ENCODE assay signal across 12 cellular contexts in the genomic region with DNA sequence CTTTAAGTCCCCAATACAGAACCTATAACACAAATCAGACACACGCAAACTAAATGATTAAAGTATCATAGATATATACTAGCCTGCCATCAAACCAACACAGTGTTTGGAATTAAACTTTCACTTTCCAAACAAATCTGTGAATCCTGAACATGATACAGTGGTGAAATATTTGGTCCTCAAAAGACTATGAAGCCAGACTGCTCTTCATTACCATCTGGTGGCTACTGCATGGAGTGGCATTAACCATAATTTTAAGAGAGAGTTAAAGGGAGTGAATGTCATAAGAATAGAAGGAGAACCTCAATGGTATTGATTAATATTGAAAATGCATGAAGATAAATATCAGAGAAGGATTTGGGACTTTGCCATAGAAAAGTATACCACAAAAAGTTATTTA. TPM values are rescaled to one million over a fixed set of nuclear protein-coding genes. Genes with fewer than 3 reads are reported as not detected.
DNase-seq lines count a peak whose midpoint lies in the region; ATAC-seq and TF ChIP-seq lines count a peak whose summit lies in the region.
"Had no signal": no experiment of that assay in that cellular context is flagged by ENCODE, and none has a peak within 500 bp of the region (broad histone marks: within the 10 kb centered on the region; RNA-seq: fewer than 3 reads in every experiment).

No MANE protein-coding gene starts in this region.

- peak; percentile 44 for TF ChIP-seq CTCF in 22Rv1 (IDR thresholded peaks at IDR 0.05)
- TF ChIP-seq CTCF in endodermal cell (conservative IDR thresholded peaks at IDR 0.05) = peak; percentile 63

- ATAC-seq in GM18511 (IDR thresholded peaks at IDR 0.05; ENCODE audit: unreplicated experiment) (peak; percentile 52), HG02840 (IDR thresholded peaks at IDR 0.05; ENCODE audit: low FRiP score, unreplicated experiment) (no peak), HG02938 (IDR thresholded peaks at IDR 0.05; ENCODE audit: unreplicated experiment) (no peak)
- ATAC-seq: pancreas had no signal

- H3K4me3 Mint-ChIP-seq in endodermal cell = no peak overlapping the region

- no peaks in the 10 kb centered on the region for H3K9me3 ChIP-seq in endodermal cell (ENCODE audit: control insufficient read depth, low read length)
- H3K9me3 ChIP-seq: pancreas had no signal

- peaks cover 4% of the 10 kb centered on the region for H3K27me3 ChIP-seq in endodermal cell (ENCODE audit: control insufficient read depth, insufficient read depth, low read length, poor library complexity, severe bottlenecking)
- H3K27me3 ChIP-seq: pancreas had no signal

- 89% methylated on average over 1 of the region's 1 CpG; no CpG with 5 or more reads in 1 of the 2 experiments for WGBS in endodermal cell (ENCODE audit: insufficient coverage in 1 of 2, insufficient read length in 1 of 2), 2 experiments

- no peak overlapping the region for H3K4me3 ChIP-seq in endodermal cell (ENCODE audit: low read length)
- H3K4me3 ChIP-seq: pancreas had no signal

- H3K27ac Mint-ChIP-seq in endodermal cell = no peak overlapping the region

- H3K36me3 ChIP-seq in endodermal cell (ENCODE audit: control insufficient read depth, insufficient read depth, low read length) = no peaks in the 10 kb centered on the region
- H3K36me3 ChIP-seq: pancreas had no signal

- DNase-seq in NAMALWA (ENCODE audit: low spot score) (peak; percentile 19), endodermal cell (no peak), OCI-M2 (lab: John Stamatoyannopoulos, UW; ENCODE audit: unreplicated experiment) (no peak), RPMI8226 (no peak)
- DNase-seq: cerebellar nuclear complex, pancreas had no signal

- H3K36me3 Mint-ChIP-seq in endodermal cell (ENCODE audit: low read depth) = no peaks in the 10 kb centered on the region

- no peaks in the 10 kb centered on the region for H3K9me3 Mint-ChIP-seq in endodermal cell

- no peak overlapping the region for H3K9ac ChIP-seq in endodermal cell (ENCODE audit: extremely low read depth, low read length, poor library complexity, severe bottlenecking)
- H3K9ac ChIP-seq: KMS-11 had no signal

- H3K4me1 ChIP-seq in endodermal cell (ENCODE audit: control insufficient read depth, insufficient read depth, low read length) = no peaks in the 10 kb centered on the region
- H3K4me1 ChIP-seq: pancreas had no signal

- H3K4me1 Mint-ChIP-seq in endodermal cell = peaks cover 2% of the 10 kb centered on the region

- H3K27ac ChIP-seq in 22Rv1 (no peak overlapping the region), endodermal cell (ENCODE audit: low read depth, low read length) (no peak overlapping the region)
- H3K27ac ChIP-seq: KMS-11, pancreas had no signal

- peaks cover 3% of the 10 kb centered on the region for H3K27me3 Mint-ChIP-seq in endodermal cell (ENCODE audit: insufficient read depth)

RNA-seq across cellular contexts. Expression of gene GABRA4, which starts 9.2 kb away (rescaled TPM):
- under 1 TPM in 1 of 2 donors, not detected in 1; 0.37 TPM for total RNA-seq in endodermal cell
- polyA plus RNA-seq in endodermal cell (2013, experiment 1 of 2) = 0.32 TPM
- 0.70 TPM for polyA plus RNA-seq in endodermal cell (2013, experiment 2 of 2)
- total RNA-seq: activated CD8-positive, alpha-beta memory T cell treated with anti-CD3 and anti-CD28 coated beads for 36 hours had no signal

RNA-seq across cellular contexts. Expression of gene GABRB1, which starts 28.8 kb away (rescaled TPM):
- total RNA-seq in endodermal cell = not detected
- not detected for polyA plus RNA-seq in endodermal cell (2013, experiment 1 of 2)
- not detected for polyA plus RNA-seq in endodermal cell (2013, experiment 2 of 2)
- total RNA-seq: activated CD8-positive, alpha-beta memory T cell treated with anti-CD3 and anti-CD28 coated beads for 36 hours; pancreas had no signal
